34 cellular contexts compared by ENCODE assay signal in genomic region chr9:73649552-73649951, GRCh38.
"Had no signal": no experiment of that assay in that cellular context is flagged by ENCODE, and none has a peak within 500 bp of the region (broad histone marks: within the 10 kb centered on the region; RNA-seq: fewer than 3 reads in every experiment).

No MANE protein-coding gene starts in this region.

- H3K27ac ChIP-seq: KMS-11 had no signal

- H3K27me3 ChIP-seq: MG63 had no signal

- H3K9ac ChIP-seq: KMS-11 had no signal

- H3K9me3 ChIP-seq: MG63 had no signal

- H3K36me3 ChIP-seq: MG63 had no signal

- DNase-seq: Karpas-422, Kasumi-1, KG1, MG63, MM.1S, MV-4-11, NCI-H1048, NCI-H1092, NCI-H1092 treated with DMSO at 0.1 percent for 48 hours, NCI-H1105, NCI-H1105 treated with DMSO at 0.1 percent for 48 hours, NCI-H1417, NCI-H1417 treated with DMSO at 0.1 percent for 48 hours, NCI-H1436, NCI-H1436 treated with DMSO at 0.1 percent for 48 hours, NCI-H146, NCI-H1694, NCI-H1694 treated with DMSO at 0.1 percent for 48 hours, NCI-H187, NCI-H187 treated with DMSO at 0.1 percent for 48 hours, NCI-H1930, NCI-H2029, NCI-H2029 treated with DMSO at 0.1 percent for 48 hours, NCI-H2081, NCI-H2081 treated with DMSO at 0.1 percent for 48 hours, NCI-H2107, NCI-H2171, NCI-H2171 treated with DMSO at 0.1 percent for 48 hours, NCI-H2227 treated with DMSO at 0.1 percent for 48 hours, NCI-H226, NCI-H345, NCI-H446, NCI-H446 treated with DMSO at 0.1 percent for 48 hours had no signal

- H3K4me3 ChIP-seq: MG63 had no signal
